In the genomic region with DNA sequence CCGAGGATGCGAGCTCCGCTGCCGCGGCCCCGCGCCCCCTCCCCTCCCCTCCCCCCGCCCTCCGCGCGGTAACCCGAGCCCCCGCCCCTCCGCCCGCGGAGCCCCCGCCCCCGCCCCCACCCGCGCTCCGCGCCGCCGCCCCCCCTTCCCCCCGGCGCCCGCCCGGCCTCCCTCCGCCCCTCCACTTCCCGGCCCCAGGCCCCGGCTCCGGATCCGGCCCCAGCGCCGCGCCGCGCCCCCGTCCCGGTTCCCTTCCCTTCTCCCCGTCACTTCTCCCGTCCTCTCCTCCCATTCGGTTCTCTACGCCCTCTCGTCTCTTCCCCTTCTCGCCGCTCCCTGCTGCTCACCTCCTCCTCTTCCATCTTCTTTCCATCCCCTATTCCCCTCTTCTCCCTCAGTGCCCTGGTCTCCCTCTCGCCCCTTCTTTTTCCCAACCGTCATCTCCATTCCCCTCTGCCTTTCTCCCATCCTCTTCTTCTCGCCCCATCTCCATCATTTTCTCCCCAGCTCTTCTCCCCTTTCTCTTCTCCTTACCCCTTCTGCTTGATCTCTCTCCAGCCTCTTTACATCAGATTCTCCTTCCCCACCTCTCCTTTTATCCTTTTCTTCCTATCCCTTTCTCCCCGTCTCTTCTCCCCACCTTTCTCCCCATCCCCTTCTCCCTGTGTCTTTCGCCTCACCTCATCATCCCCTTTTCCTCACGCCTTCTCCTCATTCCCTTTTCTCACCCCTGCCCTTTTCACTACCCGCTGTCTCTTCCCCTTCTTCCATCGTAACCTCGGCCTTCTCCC, we compare ENCODE assay signal across 8 cellular contexts. TPM values are rescaled to one million over a fixed set of nuclear protein-coding genes. Genes with fewer than 3 reads are reported as not detected.
A peak's percentile ranks its signal among the peaks of the same experiment; 100 is the strongest.
DNase-seq lines count a peak whose midpoint lies in the region; ATAC-seq, FAIRE-seq and TF ChIP-seq lines count a peak whose summit lies in the region.

A gene with protein sequence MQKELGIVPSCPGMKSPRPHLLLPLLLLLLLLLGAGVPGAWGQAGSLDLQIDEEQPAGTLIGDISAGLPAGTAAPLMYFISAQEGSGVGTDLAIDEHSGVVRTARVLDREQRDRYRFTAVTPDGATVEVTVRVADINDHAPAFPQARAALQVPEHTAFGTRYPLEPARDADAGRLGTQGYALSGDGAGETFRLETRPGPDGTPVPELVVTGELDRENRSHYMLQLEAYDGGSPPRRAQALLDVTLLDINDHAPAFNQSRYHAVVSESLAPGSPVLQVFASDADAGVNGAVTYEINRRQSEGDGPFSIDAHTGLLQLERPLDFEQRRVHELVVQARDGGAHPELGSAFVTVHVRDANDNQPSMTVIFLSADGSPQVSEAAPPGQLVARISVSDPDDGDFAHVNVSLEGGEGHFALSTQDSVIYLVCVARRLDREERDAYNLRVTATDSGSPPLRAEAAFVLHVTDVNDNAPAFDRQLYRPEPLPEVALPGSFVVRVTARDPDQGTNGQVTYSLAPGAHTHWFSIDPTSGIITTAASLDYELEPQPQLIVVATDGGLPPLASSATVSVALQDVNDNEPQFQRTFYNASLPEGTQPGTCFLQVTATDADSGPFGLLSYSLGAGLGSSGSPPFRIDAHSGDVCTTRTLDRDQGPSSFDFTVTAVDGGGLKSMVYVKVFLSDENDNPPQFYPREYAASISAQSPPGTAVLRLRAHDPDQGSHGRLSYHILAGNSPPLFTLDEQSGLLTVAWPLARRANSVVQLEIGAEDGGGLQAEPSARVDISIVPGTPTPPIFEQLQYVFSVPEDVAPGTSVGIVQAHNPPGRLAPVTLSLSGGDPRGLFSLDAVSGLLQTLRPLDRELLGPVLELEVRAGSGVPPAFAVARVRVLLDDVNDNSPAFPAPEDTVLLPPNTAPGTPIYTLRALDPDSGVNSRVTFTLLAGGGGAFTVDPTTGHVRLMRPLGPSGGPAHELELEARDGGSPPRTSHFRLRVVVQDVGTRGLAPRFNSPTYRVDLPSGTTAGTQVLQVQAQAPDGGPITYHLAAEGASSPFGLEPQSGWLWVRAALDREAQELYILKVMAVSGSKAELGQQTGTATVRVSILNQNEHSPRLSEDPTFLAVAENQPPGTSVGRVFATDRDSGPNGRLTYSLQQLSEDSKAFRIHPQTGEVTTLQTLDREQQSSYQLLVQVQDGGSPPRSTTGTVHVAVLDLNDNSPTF (N-terminal part only) (minus strand): TSS at position 20 of the 791 bp plus-strand sequence. CDS start 14,196 bp downstream, outside the sequence.

- H3K27ac Mint-ChIP-seq in activated T-cell treated with anti-CD3 and anti-CD28 coated beads, Interleukin-2, amount 50 U/mL, for 24 hours: no peak within 1 kb of the TSS

- H3K4me1 Mint-ChIP-seq in activated T-cell treated with anti-CD3 and anti-CD28 coated beads, Interleukin-2, amount 50 U/mL, for 24 hours (ENCODE audit: low read depth): no peaks in the 10 kb centered on the region

- no peaks in the 10 kb centered on the region for H3K4me1 ChIP-seq in adrenal gland (replicated peaks in 1 of 2)
- H3K4me1 ChIP-seq in iPS-20b (ENCODE audit: insufficient read depth, low read length): peaks cover 11% of the 10 kb centered on the region; the same call in 1 of the 2 replicates
- no peaks in the 10 kb centered on the region for H3K4me1 ChIP-seq in small intestine (ENCODE audit: control insufficient read depth in 2 of 2, insufficient read depth in 1 of 2, low read depth in 1 of 2, low read length in 1 of 2)

- H3K9ac ChIP-seq in iPS-20b (ENCODE audit: low read depth, low read length): peak within 1 kb of the TSS; percentile 68

- no peaks in the 10 kb centered on the region for H3K27me3 ChIP-seq in adrenal gland
- peaks cover 39% of the 10 kb centered on the region for H3K27me3 ChIP-seq in iPS-20b (ENCODE audit: insufficient read depth, low read length)
- no peaks in the 10 kb centered on the region for H3K27me3 ChIP-seq in small intestine (ENCODE audit: control insufficient read depth in 2 of 2, insufficient read depth in 2 of 2, low read length in 2 of 2)

- no peaks in the 10 kb centered on the region for H3K36me3 Mint-ChIP-seq in activated T-cell treated with anti-CD3 and anti-CD28 coated beads, Interleukin-2, amount 50 U/mL, for 24 hours (ENCODE audit: low read depth)

- H3K36me3 ChIP-seq in adrenal gland (replicated peaks in 1 of 2) (no peaks in the 10 kb centered on the region), iPS-20b (ENCODE audit: insufficient read depth, low read depth, low read length) (no peaks in the 10 kb centered on the region), small intestine (ENCODE audit: control insufficient read depth in 2 of 2, insufficient read depth in 2 of 2, low read length in 2 of 2) (no peaks in the 10 kb centered on the region)

- TF ChIP-seq CTCF in adrenal gland (IDR thresholded peaks at IDR 0.05): no peak

- H3K27me3 Mint-ChIP-seq in activated T-cell treated with anti-CD3 and anti-CD28 coated beads, Interleukin-2, amount 50 U/mL, for 24 hours: peaks cover 6% of the 10 kb centered on the region

- no peak for DNase-seq in activated T-cell treated with anti-CD3 and anti-CD28 coated beads, Interleukin-2, amount 50 U/mL, for 24 hours
- DNase-seq in activated T-cell treated with anti-CD3 and anti-CD28 coated beads for 4 hours: no peak
- DNase-seq in adrenal gland: peak in 1 of 7 donors; percentile 19
- DNase-seq in small intestine: no peak
- no peak for DNase-seq in HCEC 1CT
- DNase-seq in central memory CD4-positive, alpha-beta T cell: no peak

- H3K4me3 ChIP-seq in adrenal gland (peak within 1 kb of the TSS in 1 of 4 donors; percentile 56), iPS-20b (ENCODE audit: low read length) (peak within 1 kb of the TSS; percentile 85), small intestine (ENCODE audit: low read depth in 1 of 2, low read length in 2 of 2) (peak within 1 kb of the TSS; percentile 21 to 54)

- intact Hi-C loops in adrenal gland (cut with DNase I): no loop called here

- TF ChIP-seq POLR2A in adrenal gland (IDR thresholded peaks at IDR 0.05): no peak
- no peak for TF ChIP-seq POLR2A in GM18505 (IDR thresholded peaks at IDR 0.05; ENCODE audit: borderline replicate concordance, extremely low read depth, insufficient read depth, insufficient read length)

- H3K9me3 Mint-ChIP-seq in activated T-cell treated with anti-CD3 and anti-CD28 coated beads, Interleukin-2, amount 50 U/mL, for 24 hours: no peaks in the 10 kb centered on the region

- H3K27ac ChIP-seq in adrenal gland (peak within 1 kb of the TSS in 1 of 5 donors; percentile 76), iPS-20b (ENCODE audit: low read length) (no peak within 1 kb of the TSS), small intestine (ENCODE audit: low read depth in 1 of 2, low read length in 1 of 2) (peak within 1 kb of the TSS in 1 of 2 donors; percentile 75)

- FAIRE-seq in small intestine (lab: Jason Lieb, UNC): no peak

- no peak for ATAC-seq in GM18505 (IDR thresholded peaks at IDR 0.05; ENCODE audit: unreplicated experiment)

- H3K9me3 ChIP-seq in adrenal gland (replicated peaks in 1 of 3): no peaks in the 10 kb centered on the region
- no peaks in the 10 kb centered on the region for H3K9me3 ChIP-seq in iPS-20b (ENCODE audit: insufficient read depth, low read depth, low read length)
- no peaks in the 10 kb centered on the region for H3K9me3 ChIP-seq in small intestine (ENCODE audit: control insufficient read depth, low read depth)

- 14 to 26% (median 24%) methylated on average over 16 to 38 of the region's 56 CpGs for WGBS in adrenal gland, 4 donors
- 12 to 22% (median 19%) methylated on average over 17 to 36 of the region's 56 CpGs for WGBS in small intestine, 3 donors

- H3K4me3 Mint-ChIP-seq in activated T-cell treated with anti-CD3 and anti-CD28 coated beads, Interleukin-2, amount 50 U/mL, for 24 hours: peak within 1 kb of the TSS; percentile 28

RNA-seq across cellular contexts. Expression of the gene that starts here (rescaled TPM):
- 10 to 100 TPM in 6 of 8 donors, 1 to 10 TPM in 2; 8.6 to 15.3 (median 11.6) TPM for total RNA-seq in adrenal gland
- polyA plus RNA-seq in adrenal gland (10 to 100 TPM in 1 of 3 donors, 1 to 10 TPM in 2; 1.3 to 12.1 (median 5.0) TPM), small intestine (1 to 10 TPM in 1 of 3 donors, under 1 TPM in 2; under 0.01 to 7.0 (median 0.27) TPM)
